In genomic region chr13:43023244-43023931, GRCh38 we compare ENCODE assay signal across 1 cellular context.
TF ChIP-seq lines count a peak whose summit lies in the region.

Gene DNAJC15, plus strand, starts transcription at chr13:43023586. Its CDS starts 41 bp downstream, at chr13:43023627.

TF ChIP-seq in HepG2, 621 proteins besides CTCF, POLR2A, EP300 and RAD21 (continued from another document and continues in another):
- peak; percentile 80 for TF ChIP-seq XRCC5 (optimal IDR thresholded peaks at IDR 0.05; ENCODE audit: low read length)
- TF ChIP-seq ZNF737 (CRISPR knock-in tag; IDR thresholded peaks at IDR 0.05; ENCODE audit: borderline replicate concordance), result no peak
- TF ChIP-seq ESRRA (CRISPR knock-in tag; IDR thresholded peaks at IDR 0.05; ENCODE audit: low read depth), result peak; percentile 76; the same call in 1 of the 2 replicates
- peak; percentile 78 for TF ChIP-seq THAP11 (CRISPR knock-in tag; IDR thresholded peaks at IDR 0.05)
- no peak for TF ChIP-seq ZNF879 (CRISPR knock-in tag; IDR thresholded peaks at IDR 0.05)
- peak; percentile 46; the same call in 1 of the 2 replicates for TF ChIP-seq FOSL2 (CRISPR knock-in tag; IDR thresholded peaks at IDR 0.05)
- 0 out of 2 replicates have a peak, but pooled peaks have one; percentile 22 for TF ChIP-seq LRRFIP1 (CRISPR knock-in tag; conservative IDR thresholded peaks at IDR 0.05)
- TF ChIP-seq CEBPB (IDR thresholded peaks at IDR 0.05; ENCODE audit: borderline replicate concordance, low read depth, low read length), result no peak
- no peak; the same call in 1 of the 2 replicates for TF ChIP-seq ELF4 (CRISPR knock-in tag; IDR thresholded peaks at IDR 0.05; ENCODE audit: borderline replicate concordance)
- TF ChIP-seq DNMT3B (CRISPR knock-in tag; conservative IDR thresholded peaks at IDR 0.05), result no peak
- TF ChIP-seq GATA4 (IDR thresholded peaks at IDR 0.05; ENCODE audit: borderline replicate concordance, low read depth), result 0 out of 2 replicates have a peak, but pooled peaks have one; percentile 38
- TF ChIP-seq RBFOX2 (IDR thresholded peaks at IDR 0.05; ENCODE audit: low read depth, low read length), result peak; percentile 88
- peak; percentile 43; the same call in 1 of the 2 replicates for TF ChIP-seq ZNF766 (CRISPR knock-in tag; IDR thresholded peaks at IDR 0.05; ENCODE audit: borderline replicate concordance)
- 0 out of 2 replicates have a peak, but pooled peaks have one; percentile 1 for TF ChIP-seq STAG1 (CRISPR knock-in tag; IDR thresholded peaks at IDR 0.05)
- no peak; the same call in 1 of the 2 replicates for TF ChIP-seq ZNF124 (CRISPR knock-in tag; IDR thresholded peaks at IDR 0.05)
- 0 out of 2 replicates have a peak, but pooled peaks have one; percentile 41 for TF ChIP-seq EED (CRISPR knock-in tag; IDR thresholded peaks at IDR 0.05)
- TF ChIP-seq DBP (CRISPR knock-in tag; IDR thresholded peaks at IDR 0.05; ENCODE audit: not compliant biosample characterization), result no peak
- peak; percentile 80; the same call in 1 of the 2 replicates for TF ChIP-seq IRF1 (CRISPR knock-in tag; IDR thresholded peaks at IDR 0.05; ENCODE audit: low read depth)
- TF ChIP-seq MTERF4 (CRISPR knock-in tag; IDR thresholded peaks at IDR 0.05), result no peak
- peak; percentile 89 for TF ChIP-seq MYPOP (CRISPR knock-in tag; IDR thresholded peaks at IDR 0.05)
- no peak for TF ChIP-seq SMYD3 (CRISPR knock-in tag; IDR thresholded peaks at IDR 0.05)
- peak; percentile 23; the same call in 1 of the 2 replicates for TF ChIP-seq BHLHE40 (IDR thresholded peaks at IDR 0.05; ENCODE audit: low read length)
- peak; percentile 83 for TF ChIP-seq CBFB (CRISPR knock-in tag; IDR thresholded peaks at IDR 0.05)
- TF ChIP-seq ZMYM4 (CRISPR knock-in tag; IDR thresholded peaks at IDR 0.05), result peak; percentile 87
- no peak for TF ChIP-seq ZNF20 (CRISPR knock-in tag; IDR thresholded peaks at IDR 0.05)
- no peak for TF ChIP-seq CERS6 (CRISPR knock-in tag; IDR thresholded peaks at IDR 0.05)
- peak; percentile 88 for TF ChIP-seq PHF8 (CRISPR knock-in tag; IDR thresholded peaks at IDR 0.05)
- TF ChIP-seq GLI4 (CRISPR knock-in tag; IDR thresholded peaks at IDR 0.05; ENCODE audit: borderline replicate concordance), result no peak
- TF ChIP-seq NCOR1 (IDR thresholded peaks at IDR 0.05; ENCODE audit: borderline replicate concordance, low read length), result 0 out of 2 replicates have a peak, but pooled peaks have one; percentile 21
- peak; percentile 58; the same call in 1 of the 2 replicates for TF ChIP-seq MYC (CRISPR knock-in tag; IDR thresholded peaks at IDR 0.05; ENCODE audit: borderline replicate concordance)
- TF ChIP-seq YEATS2 (CRISPR knock-in tag; IDR thresholded peaks at IDR 0.05; ENCODE audit: borderline replicate concordance), result peak; percentile 53; the same call in 1 of the 2 replicates
- peak; percentile 49; the same call in 1 of the 2 replicates for TF ChIP-seq ZNF609 (CRISPR knock-in tag; IDR thresholded peaks at IDR 0.05; ENCODE audit: borderline replicate concordance)
- peak; percentile 12; the same call in 1 of the 2 replicates for TF ChIP-seq ZNF225 (CRISPR knock-in tag; IDR thresholded peaks at IDR 0.05)
- TF ChIP-seq HMG20A (CRISPR knock-in tag; IDR thresholded peaks at IDR 0.05; ENCODE audit: borderline replicate concordance), result 0 out of 2 replicates have a peak, but pooled peaks have one; percentile 14
- TF ChIP-seq ZNF350 (CRISPR knock-in tag; IDR thresholded peaks at IDR 0.05; ENCODE audit: borderline replicate concordance, low read depth), result peak; percentile 66; the same call in 1 of the 2 replicates
- no peak for TF ChIP-seq IKZF1 (IDR thresholded peaks at IDR 0.05)
- peak; percentile 62 for TF ChIP-seq SAP130 (CRISPR knock-in tag; IDR thresholded peaks at IDR 0.05; ENCODE audit: low read depth)
- TF ChIP-seq FOXK1 (CRISPR knock-in tag; IDR thresholded peaks at IDR 0.05; ENCODE audit: borderline replicate concordance, low read depth), result peak; percentile 72; the same call in 1 of the 2 replicates
- no peak; the same call in 1 of the 2 replicates for TF ChIP-seq TP53 (CRISPR knock-in tag; conservative IDR thresholded peaks at IDR 0.05)
- TF ChIP-seq ARNT2 (CRISPR knock-in tag; IDR thresholded peaks at IDR 0.05; ENCODE audit: low read depth), result peak; percentile 91
- TF ChIP-seq ZNF790 (CRISPR knock-in tag; IDR thresholded peaks at IDR 0.05; ENCODE audit: borderline replicate concordance), result no peak
- peak; percentile 60; the same call in 1 of the 2 replicates for TF ChIP-seq MTA1 (CRISPR knock-in tag; IDR thresholded peaks at IDR 0.05; ENCODE audit: borderline replicate concordance)
- peak; percentile 43; the same call in 1 of the 2 replicates for TF ChIP-seq ZNF816 (CRISPR knock-in tag; IDR thresholded peaks at IDR 0.05; ENCODE audit: borderline replicate concordance)
- no peak for TF ChIP-seq ZNF337 (CRISPR knock-in tag; IDR thresholded peaks at IDR 0.05; ENCODE audit: borderline replicate concordance, low read depth)
- TF ChIP-seq PRPF4 (IDR thresholded peaks at IDR 0.05; ENCODE audit: low read depth, low read length, poor library complexity, severe bottlenecking), result no peak
- peak; percentile 74 for TF ChIP-seq HDAC2 (CRISPR knock-in tag; IDR thresholded peaks at IDR 0.05)
- TF ChIP-seq MLX (CRISPR knock-in tag; IDR thresholded peaks at IDR 0.05), result peak; percentile 37; the same call in 1 of the 2 replicates
